In genomic region chr19:41367848-41368301, GRCh38 we compare ENCODE assay signal across 1 cellular context.
TF ChIP-seq lines count a peak whose summit lies in the region.

No MANE protein-coding gene starts in this region.

TF ChIP-seq in K562, 482 proteins besides CTCF, POLR2A, EP300 and RAD21 (continues in another document):
- TF ChIP-seq CREB1 (IDR thresholded peaks at IDR 0.05) = peak; percentile 34; the same call in 1 of the 2 replicates
- no peak for TF ChIP-seq CREB1 (CRISPR knock-in tag; IDR thresholded peaks at IDR 0.05)
- no peak for TF ChIP-seq TCF7 (IDR thresholded peaks at IDR 0.05; ENCODE audit: borderline replicate concordance)
- no peak for TF ChIP-seq PBX2 (CRISPR knock-in tag; IDR thresholded peaks at IDR 0.05; ENCODE audit: low read depth)
- TF ChIP-seq PBX2 (tag; conservative IDR thresholded peaks at IDR 0.05; ENCODE audit: low read depth) = peak; percentile 28; the same call in 1 of the 2 replicates
- no peak for TF ChIP-seq TRIM24 (IDR thresholded peaks at IDR 0.05)
- no peak for TF ChIP-seq ZNF764 (CRISPR knock-in tag; IDR thresholded peaks at IDR 0.05; ENCODE audit: low read depth)
- TF ChIP-seq RNF2 (IDR thresholded peaks at IDR 0.05) = peak; percentile 70
- peak; percentile 44; the same call in 1 of the 2 replicates for TF ChIP-seq HDAC2 (IDR thresholded peaks at IDR 0.05)
- 0 out of 2 replicates have a peak, but pooled peaks have one; percentile 34 for TF ChIP-seq CXXC5 (CRISPR knock-in tag; IDR thresholded peaks at IDR 0.05)
- TF ChIP-seq SLC30A9 (CRISPR knock-in tag; IDR thresholded peaks at IDR 0.05) = no peak
- TF ChIP-seq POLR3A (IDR thresholded peaks at IDR 0.05; ENCODE audit: borderline replicate concordance, extremely low read depth, insufficient read depth, insufficient read length) = no peak
- no peak for TF ChIP-seq RREB1 (CRISPR knock-in tag; IDR thresholded peaks at IDR 0.05)
- TF ChIP-seq YBX1 (IDR thresholded peaks at IDR 0.05) = no peak
- peak; percentile 22; the same call in 1 of the 2 replicates for TF ChIP-seq TCF3 (CRISPR knock-in tag; IDR thresholded peaks at IDR 0.05)
- peak; percentile 87 for TF ChIP-seq JUND (IDR thresholded peaks at IDR 0.05; ENCODE audit: borderline replicate concordance, low read depth, low read length)
- TF ChIP-seq JUND (tag; IDR thresholded peaks at IDR 0.05; ENCODE audit: borderline replicate concordance, low read depth, low read length) = peak; percentile 83; the same call in 1 of the 3 replicates
- no peak for TF ChIP-seq TCFL5 (CRISPR knock-in tag; conservative IDR thresholded peaks at IDR 0.05)
- TF ChIP-seq SRF (CRISPR knock-in tag; IDR thresholded peaks at IDR 0.05) = peak in 1 of 2 experiments; percentile 44; a peak in 1 of 4 replicates
- TF ChIP-seq ESRRA (IDR thresholded peaks at IDR 0.05; ENCODE audit: borderline replicate concordance, low read depth) = no peak
- TF ChIP-seq CHD4 (IDR thresholded peaks at IDR 0.05; ENCODE audit: insufficient read depth, insufficient replicate concordance, low read depth, low read length, poor library complexity, severe bottlenecking) = no peak
- TF ChIP-seq TSHZ1 (CRISPR knock-in tag; IDR thresholded peaks at IDR 0.05) = no peak
- no peak for TF ChIP-seq ZNF76 (CRISPR knock-in tag; IDR thresholded peaks at IDR 0.05; ENCODE audit: borderline replicate concordance)
- TF ChIP-seq HLTF (IDR thresholded peaks at IDR 0.05) = no peak
- no peak for TF ChIP-seq CREBBP (IDR thresholded peaks at IDR 0.05; ENCODE audit: low read depth, low read length)
- no peak for TF ChIP-seq GTF2E2 (tag; IDR thresholded peaks at IDR 0.05)
- peak; percentile 72 for TF ChIP-seq EP400 (IDR thresholded peaks at IDR 0.05)
- peak in 1 of 2 experiments; percentile 83; a peak in 1 of 4 replicates for TF ChIP-seq RCOR1 (IDR thresholded peaks at IDR 0.05; ENCODE audit: borderline replicate concordance in 1 of 2, low read depth in 2 of 2, low read length in 2 of 2)
- TF ChIP-seq UBTF (IDR thresholded peaks at IDR 0.05; ENCODE audit: borderline replicate concordance in 1 of 2, low read depth in 2 of 2, low read length in 2 of 2) = no peak
- TF ChIP-seq ZSCAN29 (IDR thresholded peaks at IDR 0.05) = no peak
- no peak for TF ChIP-seq ZNF23 (CRISPR knock-in tag; IDR thresholded peaks at IDR 0.05)
- no peak for TF ChIP-seq ETS1 (conservative IDR thresholded peaks at IDR 0.05; ENCODE audit: control insufficient read depth, low read depth, low read length)
- TF ChIP-seq ZNF212 (CRISPR knock-in tag; IDR thresholded peaks at IDR 0.05) = no peak
- TF ChIP-seq FOXJ2 (tag; IDR thresholded peaks at IDR 0.05) = no peak
- TF ChIP-seq TAF9B (IDR thresholded peaks at IDR 0.05; ENCODE audit: partially characterized antibody) = no peak
- no peak for TF ChIP-seq CHD1 (IDR thresholded peaks at IDR 0.05; ENCODE audit: low read length)
- TF ChIP-seq ZNF512 (tag; IDR thresholded peaks at IDR 0.05) = no peak
- TF ChIP-seq SMAD1 (IDR thresholded peaks at IDR 0.05; ENCODE audit: low read depth, low read length, partially characterized antibody) = no peak
- no peak for TF ChIP-seq SNAPC5 (CRISPR knock-in tag; IDR thresholded peaks at IDR 0.05)
- peak; percentile 82 for TF ChIP-seq JUN (IDR thresholded peaks at IDR 0.05; ENCODE audit: borderline replicate concordance, low read depth, low read length)
- no peak for TF ChIP-seq JUN (CRISPR knock-in tag; IDR thresholded peaks at IDR 0.05; ENCODE audit: borderline replicate concordance)
- no peak for TF ChIP-seq ZNF449 (CRISPR knock-in tag; IDR thresholded peaks at IDR 0.05)
- TF ChIP-seq USF2 (CRISPR knock-in tag; IDR thresholded peaks at IDR 0.05) = no peak
- TF ChIP-seq ETV6 (IDR thresholded peaks at IDR 0.05; ENCODE audit: borderline replicate concordance in 1 of 2, low read depth in 2 of 2, low read length in 1 of 2) = no peak
- no peak for TF ChIP-seq ETV6 (CRISPR knock-in tag; IDR thresholded peaks at IDR 0.05; ENCODE audit: borderline replicate concordance)
- no peak for TF ChIP-seq POLR2H (tag; IDR thresholded peaks at IDR 0.05; ENCODE audit: low read depth)
- no peak for TF ChIP-seq PHTF2 (CRISPR knock-in tag; IDR thresholded peaks at IDR 0.05)
- TF ChIP-seq GTF2A2 (tag; IDR thresholded peaks at IDR 0.05) = no peak
